Comparison of ENCODE assay signal across 8 cellular contexts in genomic region chr1:51768971-51769601, GRCh38.
DNase-seq lines count a peak whose midpoint lies in the region; ATAC-seq, FAIRE-seq and TF ChIP-seq lines count a peak whose summit lies in the region.

No MANE protein-coding gene starts in this region.

- H3K4me1 ChIP-seq in A673 (ENCODE audit: insufficient read depth, low read length, poor library complexity, severe bottlenecking) (no peaks in the 10 kb centered on the region), SK-N-SH (ENCODE audit: control insufficient read depth in 1 of 2, insufficient read depth in 2 of 2, low read depth in 1 of 2, low read length in 1 of 2) (no peaks in the 10 kb centered on the region)

- no peaks in the 10 kb centered on the region for H3K27me3 ChIP-seq in A673 (replicated peaks; ENCODE audit: insufficient read depth, low read depth, low read length, poor library complexity)
- no peaks in the 10 kb centered on the region for H3K27me3 ChIP-seq in SK-N-SH (ENCODE audit: insufficient read depth)

- peak; percentile 83 for TF ChIP-seq RAD21 in SK-N-SH (IDR thresholded peaks at IDR 0.05; ENCODE audit: low read length)

- no peaks in the 10 kb centered on the region for H3K9me2 ChIP-seq in SK-N-SH

- no peaks in the 10 kb centered on the region for H3K9me3 ChIP-seq in A673 (ENCODE audit: low read depth, low read length, poor library complexity, severe bottlenecking)
- no peaks in the 10 kb centered on the region for H3K9me3 ChIP-seq in SK-N-SH

- TF ChIP-seq CTCF in A673 (conservative IDR thresholded peaks at IDR 0.05; ENCODE audit: low read depth, low read length): peak; percentile 92
- peak; percentile 93 for TF ChIP-seq CTCF in LNCAP (IDR thresholded peaks at IDR 0.05)
- TF ChIP-seq CTCF in SK-N-SH (IDR thresholded peaks at IDR 0.05): peak; percentile 93

- H3K27ac ChIP-seq in A673 (ENCODE audit: low read depth, low read length, poor library complexity, severe bottlenecking) (no peak overlapping the region), SK-N-SH (ENCODE audit: low read depth in 2 of 2, low read length in 1 of 2) (no peak overlapping the region)

- POLR2A ChIA-PET in A673 (lab: Charles Lee; ENCODE audit: low non-redundant PET): interaction anchor here (0.6 kb wide), 1 partner anchor 427 kb away, joined by 6 read pairs; no protein-coding TSS in a partner anchor
- POLR2A ChIA-PET in SK-N-SH (lab: Yijun Ruan, JAX): interaction anchor here (1.2 kb wide), 1 partner anchor 121 kb away, joined by 3 read pairs; no protein-coding TSS in a partner anchor

- peaks cover 9% of the 10 kb centered on the region for H3F3A ChIP-seq in SK-N-SH (replicated peaks; ENCODE audit: insufficient read depth)

- H4K20me1 ChIP-seq in SK-N-SH (ENCODE audit: insufficient read depth): no peaks in the 10 kb centered on the region

- peaks cover 24% of the 10 kb centered on the region for H3K79me2 ChIP-seq in SK-N-SH (ENCODE audit: insufficient read depth)

- no peak for TF ChIP-seq EP300 in SK-N-SH (IDR thresholded peaks at IDR 0.05; ENCODE audit: borderline replicate concordance in 1 of 2, low read depth in 1 of 2, low read length in 1 of 2)

- DNase-seq in A673 (ENCODE audit: low spot score) (peak; percentile 76), SK-N-SH (peak; percentile 58), epidermal melanocyte (ENCODE audit: insufficient read length, low spot score) (peak; percentile 42), myocyte (ENCODE audit: low read depth) (peak; percentile 61), UCSD-AML1 (lab: John Stamatoyannopoulos, UW; ENCODE audit: unreplicated experiment) (no peak)

- FAIRE-seq in G401.6 (lab: Jason Lieb, UNC): peak; percentile 97

- 88% methylated on average over 6 of the region's 6 CpGs for WGBS in SK-N-SH (ENCODE audit: low lambda C conversion rate)

- H2AFZ ChIP-seq in SK-N-SH (ENCODE audit: low read depth): no peak overlapping the region

- BruUV-seq in A673 (replicated peaks; lab: Mats Ljungman, UMichigan): no TSS peak

- peaks cover 25% of the 10 kb centered on the region for H3K36me3 ChIP-seq in A673 (ENCODE audit: insufficient read depth, low read length, poor library complexity, severe bottlenecking)
- peaks cover 40 to 66% of the 10 kb centered on the region in 2 experiments for H3K36me3 ChIP-seq in SK-N-SH (replicated peaks in 1 of 2; ENCODE audit: control insufficient read depth in 1 of 2, insufficient read depth in 2 of 2, low read length in 1 of 2)

- H3K4me3 ChIP-seq in A673 (ENCODE audit: low read depth, low read length, poor library complexity, severe bottlenecking) (no peak overlapping the region), SK-N-SH (ENCODE audit: low read depth in 2 of 2, low read length in 1 of 2) (no peak overlapping the region; a peak in 1 of 4 replicates)

- CTCF ChIA-PET in A673 (lab: Charles Lee) (interaction anchor here (0.7 to 2.1 kb wide), 5 partner anchors 17 to 142 kb away, joined by 3 to 28 read pairs (median 4); no protein-coding TSS in a partner anchor), SK-N-SH (lab: Yijun Ruan, JAX) (interaction anchor here (0.5 to 4.5 kb wide), 36 partner anchors 8 to 1400 kb away, joined by 3 to 39 read pairs (median 4); partner anchors contain the start of gene EPS15)

- ATAC-seq in GM19324 (IDR thresholded peaks at IDR 0.05; ENCODE audit: low FRiP score, unreplicated experiment): no peak

- intact Hi-C loops in A673 (cut with micrococcal nuclease; ENCODE audit: unreplicated experiment): loop anchor here (1.0 to 10.0 kb wide), 2 partner anchors 142 to 424 kb away; no protein-coding TSS in a partner anchor

- H3K9ac ChIP-seq in SK-N-SH: no peak overlapping the region

- no peak overlapping the region for H3K4me2 ChIP-seq in SK-N-SH

TF ChIP-seq in SK-N-SH, 30 proteins besides CTCF, POLR2A, EP300 and RAD21:
- peak; percentile 91 for TF ChIP-seq SMC3 (IDR thresholded peaks at IDR 0.05; ENCODE audit: low read depth, low read length)
- no peak for TF ChIP-seq USF2 (IDR thresholded peaks at IDR 0.05; ENCODE audit: borderline replicate concordance, low read depth, low read length)
- TF ChIP-seq RCOR1 (IDR thresholded peaks at IDR 0.05; ENCODE audit: low read length): no peak
- TF ChIP-seq MEF2A (IDR thresholded peaks at IDR 0.05; ENCODE audit: borderline replicate concordance, low read depth): no peak
